In the genomic region with DNA sequence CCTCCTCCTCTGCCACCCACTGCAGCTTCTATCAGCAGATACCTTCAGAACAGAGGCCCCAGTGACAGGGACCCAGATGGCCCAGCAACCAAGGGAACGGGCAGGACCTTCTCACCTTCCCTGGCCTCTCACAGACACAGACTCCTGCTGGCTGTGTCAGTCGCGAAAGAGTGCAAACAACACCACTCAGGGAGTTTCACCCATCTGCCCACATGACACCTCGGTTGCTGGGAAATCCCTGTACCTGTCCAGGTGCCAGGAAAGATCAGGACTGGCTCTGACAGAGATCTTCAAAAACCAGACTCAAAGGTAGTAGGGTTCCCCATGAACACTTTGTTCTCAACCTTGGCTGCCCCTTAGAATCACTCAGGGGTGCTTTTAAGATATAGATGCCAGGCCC, we compare ENCODE assay signal across 16 cellular contexts.
"Had no signal": no experiment of that assay in that cellular context is flagged by ENCODE, and none has a peak within 500 bp of the region (broad histone marks: within the 10 kb centered on the region; RNA-seq: fewer than 3 reads in every experiment).

No MANE protein-coding gene starts in this region.

- H3K4me1 Mint-ChIP-seq: brain, neural crest cell had no signal

- H3K27me3 Mint-ChIP-seq: activated CD8-positive, alpha-beta memory T cell treated with anti-CD3 and anti-CD28 coated beads, Interleukin-2, amount 10 ng/mL, durations not matched to agents 7 days and 5 days; activated T-cell treated with anti-CD3 and anti-CD28 coated beads, Interleukin-2, amount 50 U/mL, for 24 hours; central memory CD8-positive, alpha-beta T cell; dendritic cell treated with granulocyte-macrophage colony-stimulating factor and Interleukin-4, amounts not matched to agents 40 ng/mL and 50 ng/mL, for 4 days; stimulated activated naive CD8-positive, alpha-beta T cell treated with anti-CD3 and anti-CD28 coated beads, Interleukin-15, Interleukin-2, amounts not matched to agents 100 ng/mL and 50 ng/mL, for 24 hours had no signal

- H3K4me3 Mint-ChIP-seq: activated CD8-positive, alpha-beta memory T cell treated with anti-CD3 and anti-CD28 coated beads, Interleukin-2, amount 10 ng/mL, durations not matched to agents 7 days and 5 days; activated T-cell treated with anti-CD3 and anti-CD28 coated beads, Interleukin-2, amount 50 U/mL, for 24 hours; brain; central memory CD8-positive, alpha-beta T cell; dendritic cell treated with granulocyte-macrophage colony-stimulating factor and Interleukin-4, amounts not matched to agents 40 ng/mL and 50 ng/mL, for 4 days; neural crest cell; stimulated activated naive CD8-positive, alpha-beta T cell treated with anti-CD3 and anti-CD28 coated beads, Interleukin-15, Interleukin-2, amounts not matched to agents 100 ng/mL and 50 ng/mL, for 24 hours had no signal

- DNase-seq: activated CD4-positive, alpha-beta T cell treated with anti-CD3 and anti-CD28 coated beads, Interleukin-2, amount 50 U/mL, for 48 hours; activated CD4-positive, CD25-positive, alpha-beta regulatory T cell; activated CD8-positive, alpha-beta memory T cell treated with anti-CD3 and anti-CD28 coated beads, Interleukin-2, amount 10 ng/mL, durations not matched to agents 7 days and 5 days; activated effector memory CD4-positive, alpha-beta T cell treated with anti-CD3 and anti-CD28 coated beads, Interleukin-2, amount 50 U/mL, for 16 hours; activated T-cell treated with anti-CD3 and anti-CD28 coated beads, Interleukin-2, amount 50 U/mL, for 24 hours; amniotic stem cell; erythroblast; kidney; left ventricle myocardium superior; stimulated activated CD4-positive, alpha-beta T cell treated with anti-CD3 and anti-CD28 coated beads, Interleukin-4, amount 100 ng/mL, for 24 hours had no signal

- H3K9me3 Mint-ChIP-seq: activated naive CD4-positive, alpha-beta T cell treated with anti-CD3 and anti-CD28 coated beads, Interleukin-2, amount 50 U/mL, for 72 hours; activated T-cell treated with anti-CD3 and anti-CD28 coated beads, Interleukin-2, amount 50 U/mL, for 24 hours; brain; central memory CD8-positive, alpha-beta T cell; dendritic cell treated with granulocyte-macrophage colony-stimulating factor and Interleukin-4, amounts not matched to agents 40 ng/mL and 50 ng/mL, for 4 days; neural crest cell; stimulated activated naive CD8-positive, alpha-beta T cell treated with anti-CD3 and anti-CD28 coated beads, Interleukin-15, Interleukin-2, amounts not matched to agents 100 ng/mL and 50 ng/mL, for 24 hours had no signal

- ATAC-seq: activated CD8-positive, alpha-beta memory T cell treated with anti-CD3 and anti-CD28 coated beads, Interleukin-2, amount 10 ng/mL, durations not matched to agents 7 days and 5 days; activated naive CD4-positive, alpha-beta T cell treated with anti-CD3 and anti-CD28 coated beads, Interleukin-2, amount 50 U/mL, for 72 hours; left ventricle myocardium superior had no signal

- FAIRE-seq: kidney had no signal

- H3K36me3 Mint-ChIP-seq: activated naive CD4-positive, alpha-beta T cell treated with anti-CD3 and anti-CD28 coated beads, Interleukin-2, amount 50 U/mL, for 72 hours; brain had no signal

- H3K27ac Mint-ChIP-seq: activated CD8-positive, alpha-beta memory T cell treated with anti-CD3 and anti-CD28 coated beads, Interleukin-2, amount 10 ng/mL, durations not matched to agents 7 days and 5 days; activated naive CD4-positive, alpha-beta T cell treated with anti-CD3 and anti-CD28 coated beads, Interleukin-2, amount 50 U/mL, for 72 hours; activated T-cell treated with anti-CD3 and anti-CD28 coated beads, Interleukin-2, amount 50 U/mL, for 24 hours; brain; dendritic cell treated with granulocyte-macrophage colony-stimulating factor and Interleukin-4, amounts not matched to agents 40 ng/mL and 50 ng/mL, for 4 days; stimulated activated naive CD8-positive, alpha-beta T cell treated with anti-CD3 and anti-CD28 coated beads, Interleukin-15, Interleukin-2, amounts not matched to agents 100 ng/mL and 50 ng/mL, for 24 hours had no signal
